31 cellular contexts compared by ENCODE assay signal in the genomic region with DNA sequence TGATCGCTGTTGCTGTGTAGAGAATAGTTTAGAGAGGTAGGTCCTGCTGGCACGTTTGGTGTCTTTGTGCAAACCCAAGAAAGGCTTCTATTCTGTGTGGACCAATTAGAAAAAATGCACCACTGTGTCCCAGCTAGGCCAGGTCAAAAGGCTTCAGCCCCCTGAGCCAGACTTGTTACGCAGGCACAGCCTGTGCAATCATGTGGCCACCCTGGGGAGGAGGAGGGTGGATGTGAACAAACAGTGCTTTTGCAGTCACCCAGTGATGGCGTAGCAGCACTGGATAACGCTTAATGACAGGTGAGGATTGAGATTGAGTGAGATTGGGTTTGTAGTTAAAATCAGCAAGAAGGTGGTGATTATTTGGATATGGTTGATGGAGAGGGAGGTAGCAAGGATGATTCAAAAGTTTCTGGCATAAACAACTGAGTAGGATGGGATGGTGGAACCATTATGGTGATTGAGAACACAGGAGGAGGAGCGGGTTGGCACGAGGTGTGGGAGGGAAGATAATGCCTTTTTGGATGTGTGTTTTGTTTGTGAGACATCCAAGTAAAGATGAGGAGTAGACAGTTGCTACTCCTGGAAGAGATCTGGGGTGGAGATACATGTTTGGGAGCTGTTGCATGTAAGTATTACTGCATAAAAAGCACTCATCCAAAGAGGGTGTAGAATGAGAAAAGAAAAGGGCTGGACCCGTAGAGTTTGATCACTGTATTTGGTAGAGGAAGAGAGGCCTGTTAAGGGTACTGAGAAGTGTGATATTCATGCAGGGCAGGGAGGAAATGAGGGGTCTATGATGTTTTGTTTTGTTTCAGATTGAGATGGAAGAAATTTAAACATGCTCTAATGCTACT. TPM values are rescaled to one million over a fixed set of nuclear protein-coding genes. Genes with fewer than 3 reads are reported as not detected.
DNase-seq lines count a peak whose midpoint lies in the region; ATAC-seq and TF ChIP-seq lines count a peak whose summit lies in the region.
"Had no signal": no experiment of that assay in that cellular context is flagged by ENCODE, and none has a peak within 500 bp of the region (broad histone marks: within the 10 kb centered on the region; RNA-seq: fewer than 3 reads in every experiment).

No MANE protein-coding gene starts in this region.

- intact Hi-C loops in dendritic cell treated with granulocyte-macrophage colony-stimulating factor and Interleukin-4, amounts not matched to agents 40 ng/mL and 50 ng/mL, for 4 days (cut with micrococcal nuclease): loop anchor here (10.0 kb wide), 1 partner anchor 49 kb away; no protein-coding TSS in a partner anchor

- H3K27me3 ChIP-seq in GM23338 (ENCODE audit: insufficient read depth) (peaks cover under 1% of the 10 kb centered on the region; the same call in 1 of the 2 replicates), MG63 (no peaks in the 10 kb centered on the region), hepatocyte (no peaks in the 10 kb centered on the region)
- H3K27me3 ChIP-seq: right lobe of liver had no signal

- H3K4me1 Mint-ChIP-seq in GM23338: peaks cover 21% of the 10 kb centered on the region
- peaks cover 53% of the 10 kb centered on the region for H3K4me1 Mint-ChIP-seq in dendritic cell treated with granulocyte-macrophage colony-stimulating factor and Interleukin-4, amounts not matched to agents 40 ng/mL and 50 ng/mL, for 4 days (ENCODE audit: low read depth)
- H3K4me1 Mint-ChIP-seq: activated naive CD8-positive, alpha-beta T cell treated with anti-CD3 and anti-CD28 coated beads for 36 hours; nephron had no signal

- H3K9me2 ChIP-seq in GM23338 (ENCODE audit: insufficient read depth) (no peaks in the 10 kb centered on the region), hepatocyte (replicated peaks; ENCODE audit: insufficient read depth) (no peaks in the 10 kb centered on the region)

- H3K9me3 ChIP-seq in MG63 (no peaks in the 10 kb centered on the region), hepatocyte (ENCODE audit: low read depth) (no peaks in the 10 kb centered on the region)
- H3K9me3 ChIP-seq: gastroesophageal sphincter, right lobe of liver had no signal

- H3K27ac Mint-ChIP-seq in GM23338: no peak overlapping the region
- peak overlapping the region; percentile 9 for H3K27ac Mint-ChIP-seq in dendritic cell treated with granulocyte-macrophage colony-stimulating factor and Interleukin-4, amounts not matched to agents 40 ng/mL and 50 ng/mL, for 4 days
- H3K27ac Mint-ChIP-seq: activated naive CD8-positive, alpha-beta T cell treated with anti-CD3 and anti-CD28 coated beads for 36 hours; nephron had no signal

- peak in 1 of 2 experiments; percentile 18; a peak in 1 of 4 replicates for TF ChIP-seq CTCF in GM23338 (conservative IDR thresholded peaks at IDR 0.05; ENCODE audit: low read depth in 2 of 2)
- TF ChIP-seq CTCF in omental fat pad (IDR thresholded peaks at IDR 0.05): no peak
- TF ChIP-seq CTCF in hepatocyte (IDR thresholded peaks at IDR 0.05; ENCODE audit: poor library complexity): no peak

- H3K4me1 ChIP-seq in GM23338 (ENCODE audit: insufficient read depth) (peaks cover 15% of the 10 kb centered on the region; the same call in 1 of the 2 replicates), hepatocyte (ENCODE audit: insufficient read depth) (peaks cover 6% of the 10 kb centered on the region)
- H3K4me1 ChIP-seq: gastroesophageal sphincter, right lobe of liver had no signal

- no peaks in the 10 kb centered on the region for H4K20me1 ChIP-seq in GM23338 (replicated peaks; ENCODE audit: insufficient read depth)
- no peaks in the 10 kb centered on the region for H4K20me1 ChIP-seq in hepatocyte (ENCODE audit: insufficient read depth, poor library complexity, severe bottlenecking)

- peaks cover 7% of the 10 kb centered on the region; the same call in 1 of the 2 replicates for H3K79me2 ChIP-seq in GM23338 (replicated peaks; ENCODE audit: insufficient read depth)
- peaks cover 94% of the 10 kb centered on the region for H3K79me2 ChIP-seq in hepatocyte

- ATAC-seq in GM23338 (no peak), omental fat pad (ENCODE audit: low FRiP score) (peak; percentile 77)
- ATAC-seq: gastroesophageal sphincter; left ventricle myocardium superior; right lobe of liver; stimulated activated naive B cell treated with anti-CD40 and anti-IgM and Interleukin-4, amounts not matched to agents 10 μg/mL and 1 μg/mL and 100 μg/mL, for 72 hours had no signal

- 0 out of 2 replicates have a peak overlapping the region, but pooled peaks have one; percentile 39 for H3K27ac ChIP-seq in GM23338 (ENCODE audit: low read depth)
- H3K27ac ChIP-seq in hepatocyte: no peak overlapping the region
- H3K27ac ChIP-seq: gastroesophageal sphincter, right lobe of liver, WERI-Rb-1 had no signal

- no peaks in the 10 kb centered on the region for H3K27me3 Mint-ChIP-seq in GM23338 (ENCODE audit: insufficient read depth, low read depth, poor library complexity)
- H3K27me3 Mint-ChIP-seq in dendritic cell treated with granulocyte-macrophage colony-stimulating factor and Interleukin-4, amounts not matched to agents 40 ng/mL and 50 ng/mL, for 4 days: no peaks in the 10 kb centered on the region
- H3K27me3 Mint-ChIP-seq: stimulated activated naive B cell treated with anti-CD40 and anti-IgM and Interleukin-4, amounts not matched to agents 10 μg/mL and 1 μg/mL and 100 μg/mL, for 72 hours had no signal

- no peak overlapping the region for H3K4me3 Mint-ChIP-seq in GM23338
- H3K4me3 Mint-ChIP-seq in dendritic cell treated with granulocyte-macrophage colony-stimulating factor and Interleukin-4, amounts not matched to agents 40 ng/mL and 50 ng/mL, for 4 days: no peak overlapping the region
- H3K4me3 Mint-ChIP-seq: activated naive CD8-positive, alpha-beta T cell treated with anti-CD3 and anti-CD28 coated beads for 36 hours; nephron had no signal

- 85% methylated on average over 8 of the region's 8 CpGs for WGBS in hepatocyte (ENCODE audit: low lambda C conversion rate, missing lambda C conversion rate)

- no peaks in the 10 kb centered on the region for H3F3A ChIP-seq in GM23338 (replicated peaks; ENCODE audit: low read depth)

- H3K36me3 Mint-ChIP-seq in GM23338 (ENCODE audit: low read depth): no peaks in the 10 kb centered on the region
- H3K36me3 Mint-ChIP-seq in dendritic cell treated with granulocyte-macrophage colony-stimulating factor and Interleukin-4, amounts not matched to agents 40 ng/mL and 50 ng/mL, for 4 days (ENCODE audit: low read depth): peaks cover 90% of the 10 kb centered on the region

- H3K4me2 ChIP-seq in GM23338 (no peak overlapping the region), hepatocyte (no peak overlapping the region)

- no peak overlapping the region for H2AFZ ChIP-seq in GM23338
- no peak overlapping the region for H2AFZ ChIP-seq in hepatocyte

- no peaks in the 10 kb centered on the region for H3K9me3 Mint-ChIP-seq in GM23338
- H3K9me3 Mint-ChIP-seq in dendritic cell treated with granulocyte-macrophage colony-stimulating factor and Interleukin-4, amounts not matched to agents 40 ng/mL and 50 ng/mL, for 4 days: no peaks in the 10 kb centered on the region
- H3K9me3 Mint-ChIP-seq: activated naive CD8-positive, alpha-beta T cell treated with anti-CD3 and anti-CD28 coated beads for 36 hours; nephron had no signal

- DNase-seq in GM23338 (ENCODE audit: low spot score): no peak
- DNase-seq in MG63: peak; percentile 4
- DNase-seq in omental fat pad (ENCODE audit: low spot score): no peak
- no peak for DNase-seq in hepatocyte (ENCODE audit: low spot score)
- no peak for DNase-seq in hepatic stellate cell (ENCODE audit: low spot score)
- DNase-seq in activated T-cell treated with anti-CD3 and anti-CD28 coated beads for 4 hours: no peak
- DNase-seq: activated CD4-positive, alpha-beta T cell treated with anti-CD3 and anti-CD28 coated beads, Interleukin-2, amount 50 U/mL, for 1 hour; activated naive CD8-positive, alpha-beta T cell treated with anti-CD3 and anti-CD28 coated beads for 36 hours; Calu3; dermis blood vessel endothelial cell; DMS79 treated with DMSO at 0.1 percent for 48 hours; HCEC 1CT; hypothalamus; KBM-7; left ventricle myocardium superior; MV-4-11; NCI-H1694; NCI-H2171; NCI-H524 treated with DMSO at 0.1 percent for 48 hours; NK-92 treated with Interleukin-12 subunit alpha and Interleukin-12 subunit beta, amount 100 ng/mL, for 24 hours; posterior cingulate gyrus; right lobe of liver; Right ventricle myocardium superior; stimulated activated CD4-positive, alpha-beta T cell treated with anti-CD3 and anti-CD28 coated beads, Interleukin-12 subunit alpha, Interleukin-12 subunit beta, amount 100 ng/mL, for 4 hours; stimulated activated CD4-positive, alpha-beta T cell treated with anti-CD3 and anti-CD28 coated beads, Interleukin-4, amount 100 ng/mL, for 4 hours; stimulated activated naive B cell treated with anti-CD40 and anti-IgM and Interleukin-4, amounts not matched to agents 10 μg/mL and 1 μg/mL and 100 μg/mL, for 72 hours; T-helper 9 cell; WERI-Rb-1 had no signal

- H3K4me3 ChIP-seq in GM23338 (no peak overlapping the region), MG63 (no peak overlapping the region), hepatocyte (no peak overlapping the region)
- H3K4me3 ChIP-seq: gastroesophageal sphincter, right lobe of liver had no signal

- no peaks in the 10 kb centered on the region for H3K36me3 ChIP-seq in GM23338 (ENCODE audit: insufficient read depth)
- H3K36me3 ChIP-seq in MG63: peaks cover 2% of the 10 kb centered on the region; the same call in 1 of the 2 replicates
- H3K36me3 ChIP-seq in hepatocyte (replicated peaks; ENCODE audit: insufficient read depth, low read depth): no peaks in the 10 kb centered on the region
- H3K36me3 ChIP-seq: gastroesophageal sphincter, right lobe of liver, WERI-Rb-1 had no signal

TF ChIP-seq in GM23338, 12 proteins besides CTCF, POLR2A, EP300 and RAD21 (continues in another document):
- TF ChIP-seq, protein P1, sequence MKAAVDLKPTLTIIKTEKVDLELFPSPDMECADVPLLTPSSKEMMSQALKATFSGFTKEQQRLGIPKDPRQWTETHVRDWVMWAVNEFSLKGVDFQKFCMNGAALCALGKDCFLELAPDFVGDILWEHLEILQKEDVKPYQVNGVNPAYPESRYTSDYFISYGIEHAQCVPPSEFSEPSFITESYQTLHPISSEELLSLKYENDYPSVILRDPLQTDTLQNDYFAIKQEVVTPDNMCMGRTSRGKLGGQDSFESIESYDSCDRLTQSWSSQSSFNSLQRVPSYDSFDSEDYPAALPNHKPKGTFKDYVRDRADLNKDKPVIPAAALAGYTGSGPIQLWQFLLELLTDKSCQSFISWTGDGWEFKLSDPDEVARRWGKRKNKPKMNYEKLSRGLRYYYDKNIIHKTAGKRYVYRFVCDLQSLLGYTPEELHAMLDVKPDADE (IDR thresholded peaks at IDR 0.05): no peak
- no peak for TF ChIP-seq EZH2 (IDR thresholded peaks at IDR 0.05; ENCODE audit: low read depth, unreplicated experiment)
- no peak for TF ChIP-seq POLR2AphosphoS5 (IDR thresholded peaks at IDR 0.05; ENCODE audit: low read depth)
- no peak for TF ChIP-seq ZNF114 (CRISPR knock-in tag; IDR thresholded peaks at IDR 0.05)

RNA-seq across cellular contexts. Expression of a gene that starts 6.7 kb away (rescaled TPM):
- 5.5 and 11.4 TPM in 2 replicates for total RNA-seq in GM23338 (2014; rRNA removed; shearing (Covaris generic))
- polyA plus RNA-seq in GM23338 (2016; fragmentation: Nextera tagmentation; extraction: Ambion mirVana) (3.1 and 4.2 TPM in 2 replicates), hepatocyte (43.4 and 48.6 TPM in 2 replicates)
- 4.8 and 23.9 TPM in 2 replicates for total RNA-seq in MG63 (2014; rRNA removed; shearing (Covaris generic); ENCODE audit: low replicate concordance)
- total RNA-seq in omental fat pad (10 to 100 TPM in 3 of 4 donors, 1 to 10 TPM in 1; 5.7 to 45.2 (median 18.0) TPM), hepatocyte (59.3 and 62.4 TPM in 2 replicates)
